Comparison of ENCODE assay signal across 8 cellular contexts in the genomic region with DNA sequence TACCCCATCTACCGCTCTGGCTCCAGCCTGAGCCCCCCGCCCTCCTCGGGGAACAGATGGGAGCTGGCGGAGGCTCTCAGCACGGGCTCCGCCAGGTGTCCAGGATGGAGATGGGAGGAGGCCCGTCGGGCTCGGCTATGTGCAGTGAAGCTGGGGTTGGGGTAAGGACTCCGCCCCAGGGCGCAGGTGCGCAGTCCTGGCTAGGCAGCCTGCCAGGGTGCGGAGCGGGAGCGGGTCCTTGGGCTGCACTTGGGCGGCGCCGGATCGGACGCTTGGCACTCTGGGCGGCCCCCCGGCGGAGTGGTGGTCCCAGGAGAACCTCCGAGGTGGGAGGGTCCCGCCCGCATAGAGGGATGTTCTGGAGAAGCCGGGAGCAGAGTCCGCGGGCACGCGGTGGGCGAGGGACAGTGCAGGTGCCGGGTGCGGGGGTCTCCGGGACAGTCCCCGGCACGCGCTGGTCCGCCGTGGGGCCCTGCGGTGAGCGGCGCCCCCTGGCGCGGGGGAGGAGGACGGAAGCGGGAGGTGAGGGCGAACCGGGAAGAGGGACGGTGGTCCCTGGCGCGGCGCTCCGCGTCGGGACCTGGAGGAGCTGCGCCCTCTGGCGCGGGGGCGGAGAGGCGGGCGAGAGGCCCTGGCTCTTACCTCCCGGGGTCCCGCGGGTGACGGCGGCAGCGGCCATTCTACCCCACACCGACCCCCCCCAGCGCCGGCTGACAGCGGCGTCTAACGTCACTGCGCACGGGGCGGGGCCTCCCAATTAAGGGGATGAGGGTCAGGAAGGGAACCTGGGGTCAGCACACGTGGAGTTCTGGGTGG. TPM values are rescaled to one million over a fixed set of nuclear protein-coding genes. Genes with fewer than 3 reads are reported as not detected.
DNase-seq lines count a peak whose midpoint lies in the region; ATAC-seq, FAIRE-seq and TF ChIP-seq lines count a peak whose summit lies in the region.

Gene CAMTA2 (minus strand): TSS at position 725 of the 816 bp plus-strand sequence. CDS start 1,453 bp downstream, outside the sequence.

- peak within 1 kb of the TSS; percentile 88 for H3K27ac Mint-ChIP-seq in central memory CD8-positive, alpha-beta T cell (ENCODE audit: low read depth)

- H3K9me3 ChIP-seq in kidney (ENCODE audit: control insufficient read depth in 1 of 2, low read length in 2 of 2), result no peaks in the 10 kb centered on the region

- H3K4me3 ChIP-seq in kidney (ENCODE audit: low read length in 2 of 2), result peak within 1 kb of the TSS; percentile 73 to 74

- H3K9me3 Mint-ChIP-seq in central memory CD8-positive, alpha-beta T cell, result no peaks in the 10 kb centered on the region

- H3K9ac ChIP-seq in kidney (ENCODE audit: low read length in 2 of 2), result peak within 1 kb of the TSS; percentile 74 to 86

- H3K4me3 Mint-ChIP-seq in central memory CD8-positive, alpha-beta T cell, result peak within 1 kb of the TSS; percentile 91

- peaks cover 43% of the 10 kb centered on the region for H3K4me1 Mint-ChIP-seq in central memory CD8-positive, alpha-beta T cell

- peak; percentile 76 for DNase-seq in 8988T
- peak; percentile 77 for DNase-seq in GM18507 (ENCODE audit: extremely low spot score, insufficient read length, low read depth)
- DNase-seq in NCI-H2227 treated with DMSO at 0.1 percent for 48 hours (lab: John Stamatoyannopoulos, UW), result peak; percentile 38
- peak; percentile 69 to 72 for DNase-seq in central memory CD8-positive, alpha-beta T cell (ENCODE audit: low spot score in 2 of 2)
- DNase-seq in kidney, result peak; percentile 96
- DNase-seq in stimulated activated CD4-positive, alpha-beta T cell treated with anti-CD3 and anti-CD28 coated beads, Interleukin-15, amount 100 ng/mL, for 48 hours (ENCODE audit: low read depth in 2 of 2), result peak; percentile 67 to 87

- FAIRE-seq in GM18507 (lab: Jason Lieb, UNC) (peak; percentile 89), kidney (lab: Jason Lieb, UNC) (no peak)

- TF ChIP-seq CTCF in kidney (IDR thresholded peaks at IDR 0.05; ENCODE audit: borderline replicate concordance, extremely low read depth, insufficient read depth), result peak; percentile 54

- peaks cover 8% of the 10 kb centered on the region for H3K36me3 Mint-ChIP-seq in central memory CD8-positive, alpha-beta T cell (ENCODE audit: insufficient read depth)

- peak; percentile 59 for ATAC-seq in HG03064 (IDR thresholded peaks at IDR 0.05; ENCODE audit: low read depth, unreplicated experiment)
- ATAC-seq in activated CD4-positive, CD25-positive, alpha-beta regulatory T cell treated with anti-CD3 and anti-CD28 coated beads, Interleukin-2, amount 50 U/mL, for 24 hours, result peak; percentile 93 to 94
- peak; percentile 90 for ATAC-seq in central memory CD8-positive, alpha-beta T cell (replicated peaks; ENCODE audit: extremely low read depth, poor library complexity, severe bottlenecking)

- no peaks in the 10 kb centered on the region for H3K27me3 Mint-ChIP-seq in central memory CD8-positive, alpha-beta T cell

- intact Hi-C loops in kidney (cut with DNase I), result no loop called here

- H3K27ac ChIP-seq in kidney (ENCODE audit: low read depth in 2 of 2, low read length in 2 of 2), result peak within 1 kb of the TSS; percentile 94 to 96

- H3K4me1 ChIP-seq in kidney (ENCODE audit: control insufficient read depth in 1 of 2, insufficient read depth in 1 of 2, low read depth in 1 of 2, low read length in 2 of 2), result peaks cover 8 to 17% of the 10 kb centered on the region in 2 donors

- peaks cover 10 to 11% of the 10 kb centered on the region in 2 donors for H3K36me3 ChIP-seq in kidney (ENCODE audit: control insufficient read depth in 1 of 2, insufficient read depth in 2 of 2, low read length in 2 of 2)

RNA-seq across cellular contexts. Expression of gene CAMTA2, which starts in this region (rescaled TPM):
- total RNA-seq in kidney, result 47.1 TPM
- polyA plus RNA-seq in kidney (ENCODE audit: insufficient read depth, low read depth, low replicate concordance), result 40.1 TPM

Comparison
In these comparisons a context has a peak if more than half of its experiments do, and no peak if none do; other contexts are left out.
1. Peak in every context shown above with its lines: DNase-seq, ATAC-seq, H3K4me3 ChIP-seq and H3K27ac ChIP-seq.
2. DNase-seq: peak in every context shown above with its lines; median percentile 96 in kidney; 77 in GM18507; 77 in stimulated activated CD4-positive, alpha-beta T cell treated with anti-CD3 and anti-CD28 coated beads, Interleukin-15, amount 100 ng/mL, for 48 hours; 76 in 8988T; 70 in central memory CD8-positive, alpha-beta T cell; 38 in NCI-H2227 treated with DMSO at 0.1 percent for 48 hours.